9 cellular contexts compared by ENCODE assay signal in genomic region chr5:120388016-120388781, GRCh38.
DNase-seq lines count a peak whose midpoint lies in the region; ATAC-seq, FAIRE-seq and TF ChIP-seq lines count a peak whose summit lies in the region.
"Had no signal": no experiment of that assay in that cellular context is flagged by ENCODE, and none has a peak within 500 bp of the region (broad histone marks: within the 10 kb centered on the region; RNA-seq: fewer than 3 reads in every experiment).

No MANE protein-coding gene starts in this region.

- no peak for TF ChIP-seq CTCF in right atrium auricular region (IDR thresholded peaks at IDR 0.05)
- TF ChIP-seq CTCF in foreskin keratinocyte (conservative IDR thresholded peaks at IDR 0.05), result no peak
- no peak for TF ChIP-seq CTCF in D721Med (IDR thresholded peaks at IDR 0.05; ENCODE audit: insufficient read depth, missing control alignments)

- ATAC-seq in Right ventricle myocardium inferior (peak; percentile 77), foreskin keratinocyte (peak; percentile 91)

- H3K27ac ChIP-seq in right atrium auricular region (peak overlapping the region in 1 of 2 donors; percentile 54), foreskin keratinocyte (peak overlapping the region; percentile 29)

- H3K4me3 ChIP-seq in right atrium auricular region, result no peak overlapping the region

- intact Hi-C loops in Right ventricle myocardium inferior (cut with DNase I), result no loop called here

- no peak for FAIRE-seq in urothelium cell line (lab: Jason Lieb, UNC)
- no peak for FAIRE-seq in D721Med (lab: Jason Lieb, UNC)

- H3K27me3 ChIP-seq in right atrium auricular region, result no peaks in the 10 kb centered on the region
- no peaks in the 10 kb centered on the region for H3K27me3 ChIP-seq in foreskin keratinocyte

- H3K4me1 ChIP-seq in right atrium auricular region (no peaks in the 10 kb centered on the region), foreskin keratinocyte (peaks cover 15% of the 10 kb centered on the region)
- H3K4me1 ChIP-seq: Caco-2 had no signal

- H3K9me3 ChIP-seq in right atrium auricular region, result no peaks in the 10 kb centered on the region
- H3K9me3 ChIP-seq: Caco-2 had no signal

- no peak for DNase-seq in Right ventricle myocardium inferior (ENCODE audit: missing footprints)
- DNase-seq in right atrium auricular region (ENCODE audit: low spot score), result no peak
- peak; percentile 96 for DNase-seq in SIG-M5 treated with dmso at 0.1 percent for 504 hours (lab: John Stamatoyannopoulos, UW; ENCODE audit: unreplicated experiment)
- peak; percentile 66 to 84 for DNase-seq in foreskin keratinocyte
- DNase-seq in urothelium cell line (ENCODE audit: low spot score), result peak; percentile 58
- DNase-seq in NCI-H187 treated with DMSO at 0.1 percent for 48 hours (lab: John Stamatoyannopoulos, UW), result no peak
- DNase-seq in KG1 (lab: John Stamatoyannopoulos, UW), result no peak
- no peak for DNase-seq in D721Med (ENCODE audit: insufficient read length, low spot score)
- DNase-seq: Caco-2 had no signal

- H3K36me3 ChIP-seq in right atrium auricular region, result no peaks in the 10 kb centered on the region

Comparison
In these comparisons a context has a peak if more than half of its experiments do, and no peak if none do; other contexts are left out.
1. DNase-seq: peak in SIG-M5 treated with dmso at 0.1 percent for 504 hours (single experiment), foreskin keratinocyte (2 of 2) and urothelium cell line (single experiment); none in Right ventricle myocardium inferior (single experiment), right atrium auricular region (single experiment), NCI-H187 treated with DMSO at 0.1 percent for 48 hours (single experiment), KG1 (single experiment) and D721Med (single experiment).